8 cellular contexts compared by ENCODE assay signal in the genomic region with DNA sequence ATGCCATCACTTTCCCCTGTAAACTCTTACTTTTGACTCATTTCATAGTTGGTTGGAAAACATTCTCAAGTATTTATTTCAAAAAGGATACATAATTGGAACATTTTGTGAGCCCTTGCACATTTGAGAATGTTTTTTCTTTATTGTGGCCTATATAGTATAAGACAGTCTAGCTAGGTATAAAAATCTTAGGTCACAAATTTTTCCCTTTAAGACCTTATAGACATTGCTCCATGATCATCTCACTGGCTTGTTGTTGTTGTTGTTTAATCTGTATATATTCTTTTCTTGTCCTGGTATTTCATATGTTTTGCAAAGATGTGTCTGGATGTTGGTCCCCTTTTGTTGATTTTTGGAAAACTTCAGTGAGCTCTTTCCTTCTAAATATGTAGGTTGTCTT.
"Had no signal": no experiment of that assay in that cellular context is flagged by ENCODE, and none has a peak within 500 bp of the region (broad histone marks: within the 10 kb centered on the region; RNA-seq: fewer than 3 reads in every experiment).

No MANE protein-coding gene starts in this region.

- FAIRE-seq: G401.6, GM12878, GM12891, GM12892, GM18507, GM19239 had no signal

- ATAC-seq: GM12878 had no signal

- H3K4me3 ChIP-seq: GM12878 had no signal

- DNase-seq: GDM1, GF-D8 had no signal
